Comparison of ENCODE assay signal across 1 cellular context in genomic region chr3:119624002-119624401, GRCh38.
TF ChIP-seq lines count a peak whose summit lies in the region.

No MANE protein-coding gene starts in this region.

TF ChIP-seq in HepG2, 621 proteins besides CTCF, POLR2A, EP300 and RAD21:
- no peak for TF ChIP-seq RXRB (CRISPR knock-in tag; IDR thresholded peaks at IDR 0.05; ENCODE audit: borderline replicate concordance)
- 0 out of 2 replicates have a peak, but pooled peaks have one; percentile 48 for TF ChIP-seq ZNF564 (CRISPR knock-in tag; IDR thresholded peaks at IDR 0.05)
